1 cellular context compared by ENCODE assay signal in the genomic region with DNA sequence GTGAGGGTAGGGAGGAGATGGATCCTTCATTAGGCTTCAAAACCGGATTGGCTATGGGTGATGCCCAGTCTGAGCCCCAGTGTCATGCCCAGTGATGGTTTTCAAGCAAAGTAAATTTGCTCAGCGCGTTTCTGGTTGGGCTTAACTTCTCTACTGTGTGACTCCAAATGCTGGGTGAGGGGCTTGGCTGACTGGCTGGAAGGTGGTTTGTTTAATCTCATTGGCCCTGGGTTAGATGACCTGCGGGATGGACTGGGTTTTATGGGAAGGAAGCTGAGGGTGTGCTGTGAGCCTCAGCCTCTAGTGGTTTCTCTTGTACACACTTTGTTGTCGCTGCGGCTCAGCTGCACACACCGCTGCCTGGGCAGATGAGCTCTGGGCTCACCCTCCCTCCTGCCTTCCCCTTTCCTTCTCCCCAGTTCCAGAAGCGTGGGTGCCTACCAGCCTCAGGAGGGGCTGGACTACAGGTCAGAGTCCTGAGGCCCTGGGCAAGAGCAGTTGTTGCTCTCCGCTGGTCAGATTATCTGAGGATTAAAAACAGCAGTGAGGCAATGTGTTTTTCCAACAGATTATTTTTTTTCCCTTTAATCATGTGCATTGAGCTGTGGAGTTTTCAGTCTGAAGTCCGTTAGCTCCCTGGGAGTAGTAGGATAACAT.
TF ChIP-seq lines count a peak whose summit lies in the region.

No MANE protein-coding gene starts in this region.

TF ChIP-seq in GM23338, 12 proteins besides CTCF, POLR2A, EP300 and RAD21 (continued from another document):
- TF ChIP-seq, protein P1, sequence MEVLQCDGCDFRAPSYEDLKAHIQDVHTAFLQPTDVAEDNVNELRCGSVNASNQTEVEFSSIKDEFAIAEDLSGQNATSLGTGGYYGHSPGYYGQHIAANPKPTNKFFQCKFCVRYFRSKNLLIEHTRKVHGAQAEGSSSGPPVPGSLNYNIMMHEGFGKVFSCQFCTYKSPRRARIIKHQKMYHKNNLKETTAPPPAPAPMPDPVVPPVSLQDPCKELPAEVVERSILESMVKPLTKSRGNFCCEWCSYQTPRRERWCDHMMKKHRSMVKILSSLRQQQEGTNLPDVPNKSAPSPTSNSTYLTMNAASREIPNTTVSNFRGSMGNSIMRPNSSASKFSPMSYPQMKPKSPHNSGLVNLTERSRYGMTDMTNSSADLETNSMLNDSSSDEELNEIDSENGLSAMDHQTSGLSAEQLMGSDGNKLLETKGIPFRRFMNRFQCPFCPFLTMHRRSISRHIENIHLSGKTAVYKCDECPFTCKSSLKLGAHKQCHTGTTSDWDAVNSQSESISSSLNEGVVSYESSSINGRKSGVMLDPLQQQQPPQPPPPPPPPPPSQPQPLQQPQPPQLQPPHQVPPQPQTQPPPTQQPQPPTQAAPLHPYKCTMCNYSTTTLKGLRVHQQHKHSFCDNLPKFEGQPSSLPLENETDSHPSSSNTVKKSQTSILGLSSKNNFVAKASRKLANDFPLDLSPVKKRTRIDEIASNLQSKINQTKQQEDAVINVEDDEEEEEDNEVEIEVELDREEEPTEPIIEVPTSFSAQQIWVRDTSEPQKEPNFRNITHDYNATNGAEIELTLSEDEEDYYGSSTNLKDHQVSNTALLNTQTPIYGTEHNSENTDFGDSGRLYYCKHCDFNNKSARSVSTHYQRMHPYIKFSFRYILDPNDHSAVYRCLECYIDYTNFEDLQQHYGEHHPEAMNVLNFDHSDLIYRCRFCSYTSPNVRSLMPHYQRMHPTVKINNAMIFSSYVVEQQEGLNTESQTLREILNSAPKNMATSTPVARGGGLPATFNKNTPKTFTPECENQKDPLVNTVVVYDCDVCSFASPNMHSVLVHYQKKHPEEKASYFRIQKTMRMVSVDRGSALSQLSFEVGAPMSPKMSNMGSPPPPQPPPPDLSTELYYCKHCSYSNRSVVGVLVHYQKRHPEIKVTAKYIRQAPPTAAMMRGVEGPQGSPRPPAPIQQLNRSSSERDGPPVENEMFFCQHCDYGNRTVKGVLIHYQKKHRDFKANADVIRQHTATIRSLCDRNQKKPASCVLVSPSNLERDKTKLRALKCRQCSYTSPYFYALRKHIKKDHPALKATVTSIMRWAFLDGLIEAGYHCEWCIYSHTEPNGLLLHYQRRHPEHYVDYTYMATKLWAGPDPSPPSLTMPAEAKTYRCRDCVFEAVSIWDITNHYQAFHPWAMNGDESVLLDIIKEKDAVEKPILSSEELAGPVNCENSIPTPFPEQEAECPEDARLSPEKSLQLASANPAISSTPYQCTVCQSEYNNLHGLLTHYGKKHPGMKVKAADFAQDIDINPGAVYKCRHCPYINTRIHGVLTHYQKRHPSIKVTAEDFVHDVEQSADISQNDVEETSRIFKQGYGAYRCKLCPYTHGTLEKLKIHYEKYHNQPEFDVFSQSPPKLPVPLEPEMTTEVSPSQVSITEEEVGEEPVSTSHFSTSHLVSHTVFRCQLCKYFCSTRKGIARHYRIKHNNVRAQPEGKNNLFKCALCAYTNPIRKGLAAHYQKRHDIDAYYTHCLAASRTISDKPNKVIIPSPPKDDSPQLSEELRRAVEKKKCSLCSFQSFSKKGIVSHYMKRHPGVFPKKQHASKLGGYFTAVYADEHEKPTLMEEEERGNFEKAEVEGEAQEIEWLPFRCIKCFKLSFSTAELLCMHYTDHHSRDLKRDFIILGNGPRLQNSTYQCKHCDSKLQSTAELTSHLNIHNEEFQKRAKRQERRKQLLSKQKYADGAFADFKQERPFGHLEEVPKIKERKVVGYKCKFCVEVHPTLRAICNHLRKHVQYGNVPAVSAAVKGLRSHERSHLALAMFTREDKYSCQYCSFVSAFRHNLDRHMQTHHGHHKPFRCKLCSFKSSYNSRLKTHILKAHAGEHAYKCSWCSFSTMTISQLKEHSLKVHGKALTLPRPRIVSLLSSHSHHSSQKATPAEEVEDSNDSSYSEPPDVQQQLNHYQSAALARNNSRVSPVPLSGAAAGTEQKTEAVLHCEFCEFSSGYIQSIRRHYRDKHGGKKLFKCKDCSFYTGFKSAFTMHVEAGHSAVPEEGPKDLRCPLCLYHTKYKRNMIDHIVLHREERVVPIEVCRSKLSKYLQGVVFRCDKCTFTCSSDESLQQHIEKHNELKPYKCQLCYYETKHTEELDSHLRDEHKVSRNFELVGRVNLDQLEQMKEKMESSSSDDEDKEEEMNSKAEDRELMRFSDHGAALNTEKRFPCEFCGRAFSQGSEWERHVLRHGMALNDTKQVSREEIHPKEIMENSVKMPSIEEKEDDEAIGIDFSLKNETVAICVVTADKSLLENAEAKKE (CRISPR knock-in tag; IDR thresholded peaks at IDR 0.05): no peak
- TF ChIP-seq ETS1 (IDR thresholded peaks at IDR 0.05): no peak
- no peak for TF ChIP-seq ZNF114 (CRISPR knock-in tag; IDR thresholded peaks at IDR 0.05)
- TF ChIP-seq EZH2phosphoT487 (IDR thresholded peaks at IDR 0.05; ENCODE audit: unreplicated experiment): no peak
- TF ChIP-seq CREB1 (CRISPR knock-in tag; IDR thresholded peaks at IDR 0.05; ENCODE audit: low read depth): no peak
- TF ChIP-seq NANOG (IDR thresholded peaks at IDR 0.05; ENCODE audit: borderline replicate concordance): no peak
- no peak for TF ChIP-seq REST (IDR thresholded peaks at IDR 0.05; ENCODE audit: unreplicated experiment)
- no peak for TF ChIP-seq POLR2AphosphoS5 (IDR thresholded peaks at IDR 0.05; ENCODE audit: low read depth)
- no peak for TF ChIP-seq JUNB (IDR thresholded peaks at IDR 0.05; ENCODE audit: unreplicated experiment)
- no peak for TF ChIP-seq EZH2 (IDR thresholded peaks at IDR 0.05; ENCODE audit: low read depth, unreplicated experiment)
